ENCODE assay signal across 8 cellular contexts in genomic region chr12:85866929-85867776, GRCh38. TPM values are rescaled to one million over a fixed set of nuclear protein-coding genes. Genes with fewer than 3 reads are reported as not detected.
DNase-seq lines count a peak whose midpoint lies in the region; ATAC-seq and TF ChIP-seq lines count a peak whose summit lies in the region.

No MANE protein-coding gene starts in this region.

- POLR2A ChIA-PET in A673 (lab: Charles Lee; ENCODE audit: low non-redundant PET), result no interaction called here

- CTCF ChIA-PET in A673 (lab: Charles Lee), result interaction anchor here (0.6 to 2.0 kb wide), 8 partner anchors 11 to 442 kb away, joined by 3 to 27 read pairs (median 4); no protein-coding TSS in a partner anchor

- no peaks in the 10 kb centered on the region for H3K9me3 ChIP-seq in A673 (ENCODE audit: low read depth, low read length, poor library complexity, severe bottlenecking)

- intact Hi-C loops in A673 (cut with micrococcal nuclease; ENCODE audit: unreplicated experiment), result loop anchor here (1.0 to 5.0 kb wide), 3 partner anchors 292 to 398 kb away; no protein-coding TSS in a partner anchor

- no peaks in the 10 kb centered on the region for H3K27me3 ChIP-seq in A673 (replicated peaks; ENCODE audit: insufficient read depth, low read depth, low read length, poor library complexity)

- DNase-seq in A673 (ENCODE audit: low spot score) (peak; percentile 82), HFFc6 (peak; percentile 57), LNCaP clone FGC (ENCODE audit: low read depth) (peak; percentile 14), SHP77 (lab: John Stamatoyannopoulos, UW) (peak; percentile 19 to 54), fibroblast of peridontal ligament (ENCODE audit: extremely low read depth) (peak; percentile 82), osteocyte (ENCODE audit: extremely low spot score, unreplicated experiment) (no peak)
- DNase-seq in stimulated activated effector memory CD8-positive, alpha-beta T cell treated with anti-CD3 and anti-CD28 coated beads, Interleukin-12 subunit alpha, Interleukin-12 subunit beta, amount 100 ng/mL, for 72 hours (ENCODE audit: low spot score in 2 of 2), result no peak

- H3K36me3 Mint-ChIP-seq in HFFc6 (ENCODE audit: low read depth) (no peaks in the 10 kb centered on the region), osteocyte (ENCODE audit: unreplicated experiment) (no peaks in the 10 kb centered on the region)
- no peaks in the 10 kb centered on the region for H3K36me3 Mint-ChIP-seq in stimulated activated effector memory CD8-positive, alpha-beta T cell treated with anti-CD3 and anti-CD28 coated beads, Interleukin-12 subunit alpha, Interleukin-12 subunit beta, amount 100 ng/mL, for 72 hours

- H3K27me3 Mint-ChIP-seq in HFFc6 (ENCODE audit: insufficient read depth) (no peaks in the 10 kb centered on the region; the same call in none of the 2 replicates), osteocyte (ENCODE audit: unreplicated experiment) (peaks cover 38% of the 10 kb centered on the region)

- H3K4me3 ChIP-seq in A673 (ENCODE audit: low read depth, low read length, poor library complexity, severe bottlenecking) (no peak overlapping the region), GM12875 (ENCODE audit: low read depth, low read length) (no peak overlapping the region), LNCaP clone FGC (ENCODE audit: low read depth, low read length) (no peak overlapping the region)

- BruUV-seq in A673 (replicated peaks; lab: Mats Ljungman, UMichigan), result no TSS peak

- H3K36me3 ChIP-seq in A673 (ENCODE audit: insufficient read depth, low read length, poor library complexity, severe bottlenecking), result no peaks in the 10 kb centered on the region

- H3K9me3 Mint-ChIP-seq in HFFc6 (no peaks in the 10 kb centered on the region; the same call in 1 of the 2 replicates), osteocyte (ENCODE audit: unreplicated experiment) (no peaks in the 10 kb centered on the region)
- H3K9me3 Mint-ChIP-seq in stimulated activated effector memory CD8-positive, alpha-beta T cell treated with anti-CD3 and anti-CD28 coated beads, Interleukin-12 subunit alpha, Interleukin-12 subunit beta, amount 100 ng/mL, for 72 hours, result peaks cover 2% of the 10 kb centered on the region

- TF ChIP-seq CTCF in A673 (conservative IDR thresholded peaks at IDR 0.05; ENCODE audit: low read depth, low read length) (peak; percentile 85), GM12875 (IDR thresholded peaks at IDR 0.05; ENCODE audit: borderline replicate concordance, insufficient read depth, low read depth, low read length) (peak; percentile 54; the same call in 1 of the 2 replicates), HFFc6 (IDR thresholded peaks at IDR 0.05) (peak; percentile 83), LNCaP clone FGC (IDR thresholded peaks at IDR 0.05; ENCODE audit: control insufficient read depth, extremely low read depth, insufficient read depth) (peak; percentile 65), osteocyte (IDR thresholded peaks at IDR 0.05) (peak; percentile 83)

- H3K4me1 Mint-ChIP-seq in HFFc6 (ENCODE audit: low read depth) (no peaks in the 10 kb centered on the region), osteocyte (ENCODE audit: unreplicated experiment) (no peaks in the 10 kb centered on the region)
- H3K4me1 Mint-ChIP-seq in stimulated activated effector memory CD8-positive, alpha-beta T cell treated with anti-CD3 and anti-CD28 coated beads, Interleukin-12 subunit alpha, Interleukin-12 subunit beta, amount 100 ng/mL, for 72 hours, result no peaks in the 10 kb centered on the region

- H3K27ac Mint-ChIP-seq in HFFc6 (no peak overlapping the region), osteocyte (ENCODE audit: unreplicated experiment) (no peak overlapping the region)
- H3K27ac Mint-ChIP-seq in stimulated activated effector memory CD8-positive, alpha-beta T cell treated with anti-CD3 and anti-CD28 coated beads, Interleukin-12 subunit alpha, Interleukin-12 subunit beta, amount 100 ng/mL, for 72 hours, result no peak overlapping the region

- H3K27ac ChIP-seq in A673 (ENCODE audit: low read depth, low read length, poor library complexity, severe bottlenecking), result no peak overlapping the region

- no peaks in the 10 kb centered on the region for H3K4me1 ChIP-seq in A673 (ENCODE audit: insufficient read depth, low read length, poor library complexity, severe bottlenecking)

- no peak for ATAC-seq in stimulated activated effector memory CD8-positive, alpha-beta T cell treated with anti-CD3 and anti-CD28 coated beads, Interleukin-12 subunit alpha, Interleukin-12 subunit beta, amount 100 ng/mL, for 72 hours

- H3K4me3 Mint-ChIP-seq in HFFc6, result no peak overlapping the region
- no peak overlapping the region for H3K4me3 Mint-ChIP-seq in osteocyte (ENCODE audit: unreplicated experiment)
- H3K4me3 Mint-ChIP-seq in stimulated activated effector memory CD8-positive, alpha-beta T cell treated with anti-CD3 and anti-CD28 coated beads, Interleukin-12 subunit alpha, Interleukin-12 subunit beta, amount 100 ng/mL, for 72 hours, result no peak overlapping the region

RNA-seq across cellular contexts. Expression of gene NTS, which starts 6.9 kb away (rescaled TPM):
- total RNA-seq in A673 (2021) (0.24 and 0.42 TPM in 2 replicates), osteocyte (not detected in 2 replicates)
- total RNA-seq in HFFc6 (2021; fragmentation: NEBNext Ultra II Directional; extraction: Animal tissue kit (Norgen Biotek cat#: 25700)), result not detected

RNA-seq across cellular contexts. Expression of gene RASSF9, which starts 30.9 kb away (rescaled TPM):
- 0.09 and 0.19 TPM in 2 replicates for total RNA-seq in A673 (2021)
- total RNA-seq in HFFc6 (2021; fragmentation: NEBNext Ultra II Directional; extraction: Animal tissue kit (Norgen Biotek cat#: 25700)), result under 1 TPM in 2 of 6 experiments, not detected in 4; 0.02 to 0.05 TPM
- 0.16 TPM in 2 replicates for total RNA-seq in osteocyte

Comparison
In these comparisons a context has a peak if more than half of its experiments do, and no peak if none do; other contexts are left out.
1. DNase-seq: peak in A673 (single experiment), HFFc6 (single experiment), LNCaP clone FGC (single experiment), SHP77 (2 of 2) and fibroblast of peridontal ligament (single experiment); none in osteocyte (single experiment) and stimulated activated effector memory CD8-positive, alpha-beta T cell treated with anti-CD3 and anti-CD28 coated beads, Interleukin-12 subunit alpha, Interleukin-12 subunit beta, amount 100 ng/mL, for 72 hours (0 of 2).
2. Peak in every context shown above with its lines, with median percentiles within 50 percentile points of each other: CTCF ChIP-seq.